Comparison of ENCODE assay signal across 12 cellular contexts in the genomic region with DNA sequence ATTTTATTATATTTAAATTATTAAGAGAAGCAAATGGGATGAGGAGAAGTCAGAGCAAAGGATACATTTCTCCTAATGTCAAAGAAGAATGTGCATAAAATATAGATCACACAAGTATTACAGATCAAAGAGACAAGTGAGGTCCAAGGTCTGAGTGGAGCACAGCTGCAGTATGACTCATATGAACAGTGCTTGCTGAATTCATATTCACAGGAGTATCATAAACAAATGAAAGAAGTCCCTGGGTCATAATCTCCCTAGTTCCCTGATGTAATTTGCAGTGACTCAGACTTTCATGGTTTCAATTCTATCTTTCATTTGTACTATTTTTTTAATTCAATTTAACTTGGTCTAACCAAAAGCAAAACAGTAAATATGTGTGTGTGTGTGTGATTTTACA.
DNase-seq lines count a peak whose midpoint lies in the region; ATAC-seq and FAIRE-seq lines count a peak whose summit lies in the region.
"Had no signal": no experiment of that assay in that cellular context is flagged by ENCODE, and none has a peak within 500 bp of the region (broad histone marks: within the 10 kb centered on the region; RNA-seq: fewer than 3 reads in every experiment).

No MANE protein-coding gene starts in this region.

- no peak for FAIRE-seq in urothelium cell line (lab: Jason Lieb, UNC)

- DNase-seq in stimulated activated naive CD8-positive, alpha-beta T cell treated with anti-CD3 and anti-CD28 coated beads, Interleukin-15, Interleukin-2, amounts not matched to agents 100 U/mL and 50 U/mL, for 24 hours = no peak
- no peak for DNase-seq in stimulated activated naive CD8-positive, alpha-beta T cell treated with anti-CD3 and anti-CD28 coated beads, Interleukin-15, amount 100 ng/mL, for 72 hours
- DNase-seq in amniotic stem cell (lab: John Stamatoyannopoulos, UW) (peak; percentile 45), hepatic stellate cell (ENCODE audit: low spot score) (peak; percentile 0), urothelium cell line (ENCODE audit: low spot score) (peak; percentile 70), NCI-H345 (lab: John Stamatoyannopoulos, UW) (no peak)
- DNase-seq in stimulated activated CD4-positive, alpha-beta T cell treated with anti-CD3 and anti-CD28 coated beads, Interleukin-4, amount 100 ng/mL, for 24 hours = no peak
- DNase-seq: ACHN; activated naive CD4-positive, alpha-beta T cell; spleen; stimulated activated naive CD4-positive, alpha-beta T cell treated with Interleukin-2 at 50 U/mL for 16 hours had no signal

- no peak overlapping the region for H3K4me3 Mint-ChIP-seq in stimulated activated naive CD8-positive, alpha-beta T cell treated with anti-CD3 and anti-CD28 coated beads, Interleukin-15, amount 100 ng/mL, for 72 hours

- H3K4me1 Mint-ChIP-seq in stimulated activated naive CD8-positive, alpha-beta T cell treated with anti-CD3 and anti-CD28 coated beads, Interleukin-15, amount 100 ng/mL, for 72 hours = no peaks in the 10 kb centered on the region

- H3K27me3 Mint-ChIP-seq in stimulated activated naive CD8-positive, alpha-beta T cell treated with anti-CD3 and anti-CD28 coated beads, Interleukin-15, amount 100 ng/mL, for 72 hours = no peaks in the 10 kb centered on the region

- H3K27ac Mint-ChIP-seq in stimulated activated naive CD8-positive, alpha-beta T cell treated with anti-CD3 and anti-CD28 coated beads, Interleukin-15, amount 100 ng/mL, for 72 hours = no peak overlapping the region

- peaks cover 13 to 21% of the 10 kb centered on the region in 2 donors for H3K9me3 Mint-ChIP-seq in stimulated activated naive CD8-positive, alpha-beta T cell treated with anti-CD3 and anti-CD28 coated beads, Interleukin-15, amount 100 ng/mL, for 72 hours

- ATAC-seq in stimulated activated naive CD8-positive, alpha-beta T cell treated with anti-CD3 and anti-CD28 coated beads, Interleukin-15, Interleukin-2, amounts not matched to agents 100 U/mL and 50 U/mL, for 24 hours = peak; percentile 32
- no peak for ATAC-seq in stimulated activated naive CD8-positive, alpha-beta T cell treated with anti-CD3 and anti-CD28 coated beads, Interleukin-15, amount 100 ng/mL, for 72 hours
- no peak for ATAC-seq in HG03521 (IDR thresholded peaks at IDR 0.05; ENCODE audit: unreplicated experiment)

Comparison
In these comparisons a context has a peak if more than half of its experiments do, and no peak if none do; other contexts are left out.
1. DNase-seq: peak in amniotic stem cell (single experiment), hepatic stellate cell (single experiment) and urothelium cell line (single experiment); none in stimulated activated naive CD8-positive, alpha-beta T cell treated with anti-CD3 and anti-CD28 coated beads, Interleukin-15, Interleukin-2, amounts not matched to agents 100 U/mL and 50 U/mL, for 24 hours (single experiment), stimulated activated naive CD8-positive, alpha-beta T cell treated with anti-CD3 and anti-CD28 coated beads, Interleukin-15, amount 100 ng/mL, for 72 hours (0 of 2), NCI-H345 (single experiment) and stimulated activated CD4-positive, alpha-beta T cell treated with anti-CD3 and anti-CD28 coated beads, Interleukin-4, amount 100 ng/mL, for 24 hours (single experiment).